ENCODE assay signal across 20 cellular contexts in the genomic region with DNA sequence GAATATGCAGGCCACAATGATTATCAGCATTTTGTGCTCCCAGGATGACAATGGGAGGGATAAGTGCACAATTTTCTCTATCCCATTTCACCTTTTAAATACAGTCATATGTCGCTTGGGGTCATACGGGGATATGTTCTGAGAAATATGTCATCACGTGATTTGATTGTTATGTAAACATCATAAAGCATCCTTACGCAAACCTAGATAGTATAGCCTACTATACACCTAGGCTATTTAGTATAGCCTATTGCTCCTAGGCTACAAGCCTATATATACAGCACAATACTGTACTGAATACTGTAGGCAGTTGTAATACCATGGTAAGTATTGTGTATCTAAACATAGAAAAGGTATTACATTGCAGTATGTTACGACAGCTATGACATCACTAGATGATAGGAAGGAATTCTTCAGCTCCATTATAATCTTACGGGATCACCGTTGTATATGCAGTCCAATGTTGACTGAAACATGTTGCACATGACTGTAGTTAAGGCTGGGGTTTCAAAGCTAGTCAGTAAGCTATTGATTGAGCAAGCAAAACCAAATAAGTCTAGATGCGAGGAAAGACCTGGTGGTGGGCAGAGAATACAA. TPM values are rescaled to one million over a fixed set of nuclear protein-coding genes. Genes with fewer than 3 reads are reported as not detected.
"Had no signal": no experiment of that assay in that cellular context is flagged by ENCODE, and none has a peak within 500 bp of the region (broad histone marks: within the 10 kb centered on the region; RNA-seq: fewer than 3 reads in every experiment).

No MANE protein-coding gene starts in this region.

- FAIRE-seq: frontal cortex had no signal

- H3K27me3 Mint-ChIP-seq: activated B cell treated with CpG ODN at 0.5 μM for 24 hours; activated CD8-positive, alpha-beta T cell treated with anti-CD3 and anti-CD28 coated beads for 36 hours; stimulated activated naive CD8-positive, alpha-beta T cell treated with anti-CD3 and anti-CD28 coated beads, Interleukin-15, amount 100 ng/mL, for 72 hours had no signal

- H3K4me3 Mint-ChIP-seq: activated B cell treated with CpG ODN at 0.5 μM for 24 hours; activated CD8-positive, alpha-beta T cell treated with anti-CD3 and anti-CD28 coated beads for 36 hours; mesothelial cell of epicardium; neural crest cell; stimulated activated naive CD8-positive, alpha-beta T cell treated with anti-CD3 and anti-CD28 coated beads, Interleukin-15, amount 100 ng/mL, for 72 hours; T-helper 1 cell treated with Interleukin-12 subunit alpha and Interleukin-12 subunit beta and Interleukin-4 antibody, amounts not matched to agents 30 μg/mL and 1 μg/mL, for 36 hours had no signal

- H3K4me3 ChIP-seq: body of pancreas, coronary artery, esophagus muscularis mucosa, psoas muscle, upper lobe of right lung had no signal

- DNase-seq: activated B cell treated with CpG ODN at 0.5 μM for 24 hours; activated CD4-positive, alpha-beta T cell treated with anti-CD3 and anti-CD28 coated beads for 48 hours; activated CD8-positive, alpha-beta T cell treated with anti-CD3 and anti-CD28 coated beads for 36 hours; activated naive CD4-positive, alpha-beta T cell treated with Interleukin-2 at 50 U/mL for 16 hours; amniotic stem cell; body of pancreas; caudate nucleus; head of caudate nucleus; psoas muscle; stimulated activated naive CD8-positive, alpha-beta T cell treated with anti-CD3 and anti-CD28 coated beads, Interleukin-15, amount 100 ng/mL, for 72 hours; upper lobe of right lung had no signal

- H3K9me3 Mint-ChIP-seq: activated B cell treated with CpG ODN at 0.5 μM for 24 hours; activated CD8-positive, alpha-beta T cell treated with anti-CD3 and anti-CD28 coated beads for 36 hours; mesothelial cell of epicardium; neural crest cell; stimulated activated naive CD8-positive, alpha-beta T cell treated with anti-CD3 and anti-CD28 coated beads, Interleukin-15, amount 100 ng/mL, for 72 hours; T-helper 1 cell treated with Interleukin-12 subunit alpha and Interleukin-12 subunit beta and Interleukin-4 antibody, amounts not matched to agents 30 μg/mL and 1 μg/mL, for 36 hours had no signal

- ATAC-seq: activated CD8-positive, alpha-beta T cell treated with anti-CD3 and anti-CD28 coated beads for 36 hours; body of pancreas; sciatic nerve; stimulated activated naive CD8-positive, alpha-beta T cell treated with anti-CD3 and anti-CD28 coated beads, Interleukin-15, amount 100 ng/mL, for 72 hours; upper lobe of right lung had no signal

- H3K27ac Mint-ChIP-seq: activated B cell treated with CpG ODN at 0.5 μM for 24 hours; activated CD8-positive, alpha-beta T cell treated with anti-CD3 and anti-CD28 coated beads for 36 hours; mesothelial cell of epicardium; T-helper 1 cell treated with Interleukin-12 subunit alpha and Interleukin-12 subunit beta and Interleukin-4 antibody, amounts not matched to agents 30 μg/mL and 1 μg/mL, for 36 hours had no signal

- H3K4me1 Mint-ChIP-seq: activated B cell treated with CpG ODN at 0.5 μM for 24 hours; mesothelial cell of epicardium; neural crest cell; stimulated activated naive CD8-positive, alpha-beta T cell treated with anti-CD3 and anti-CD28 coated beads, Interleukin-15, amount 100 ng/mL, for 72 hours had no signal

RNA-seq across cellular contexts. Expression of gene PKLR, which starts 38.4 kb away (rescaled TPM):
- total RNA-seq: activated CD8-positive, alpha-beta T cell treated with anti-CD3 and anti-CD28 coated beads for 36 hours; body of pancreas; esophagus muscularis mucosa; frontal cortex; myocyte; neural crest cell; osteoblast; psoas muscle; sciatic nerve; upper lobe of right lung had no signal
